In genomic region chr7:53306846-53307245, GRCh38 we compare ENCODE assay signal across 31 cellular contexts.
"Had no signal": no experiment of that assay in that cellular context is flagged by ENCODE, and none has a peak within 500 bp of the region (broad histone marks: within the 10 kb centered on the region; RNA-seq: fewer than 3 reads in every experiment).

No MANE protein-coding gene starts in this region.

- H3K27ac Mint-ChIP-seq: activated CD8-positive, alpha-beta T cell treated with anti-CD3 and anti-CD28 coated beads for 36 hours; activated naive CD8-positive, alpha-beta T cell; activated T-helper 17 cell treated with anti-CD3 and anti-CD28 coated beads, Interleukin-2, amount 50 U/mL, for 72 hours; effector memory CD8-positive, alpha-beta T cell; WTC11 had no signal

- FAIRE-seq: astrocyte, colon, TTC549 had no signal

- H3K27ac ChIP-seq: brain microvascular endothelial cell, epithelial cell of prostate, esophagus squamous epithelium, gastroesophageal sphincter, heart right ventricle, VCaP had no signal

- H3K27me3 ChIP-seq: brain microvascular endothelial cell, esophagus squamous epithelium, gastroesophageal sphincter, heart right ventricle had no signal

- H3K9me3 ChIP-seq: esophagus squamous epithelium, gastroesophageal sphincter, heart right ventricle had no signal

- H3K4me3 Mint-ChIP-seq: activated CD8-positive, alpha-beta T cell treated with anti-CD3 and anti-CD28 coated beads for 36 hours; activated naive CD8-positive, alpha-beta T cell; activated T-cell treated with anti-CD3 and anti-CD28 coated beads, Interleukin-2, amount 50 U/mL, for 4 hours; activated T-helper 17 cell treated with anti-CD3 and anti-CD28 coated beads, Interleukin-2, amount 50 U/mL, for 72 hours; effector memory CD8-positive, alpha-beta T cell; WTC11 had no signal

- H3K36me3 Mint-ChIP-seq: activated naive CD8-positive, alpha-beta T cell; WTC11 had no signal

- ATAC-seq: activated CD8-positive, alpha-beta T cell treated with anti-CD3 and anti-CD28 coated beads for 36 hours; activated T-cell treated with anti-CD3 and anti-CD28 coated beads, Interleukin-2, amount 50 U/mL, for 4 hours; activated T-helper 17 cell treated with anti-CD3 and anti-CD28 coated beads, Interleukin-2, amount 50 U/mL, for 72 hours; effector memory CD8-positive, alpha-beta T cell; gastroesophageal sphincter; heart right ventricle; WTC11 had no signal

- H3K36me3 ChIP-seq: brain microvascular endothelial cell, esophagus squamous epithelium, gastroesophageal sphincter, heart right ventricle had no signal

- DNase-seq: activated CD4-positive, alpha-beta T cell treated with anti-CD3 and anti-CD28 coated beads for 48 hours; activated CD4-positive, alpha-beta T cell treated with anti-CD3 and anti-CD28 coated beads, Interleukin-2, amount 50 U/mL, for 1 hour; activated CD4-positive, alpha-beta T cell treated with anti-CD3 and anti-CD28 coated beads, Interleukin-2, amount 50 U/mL, for 48 hours; activated CD8-positive, alpha-beta memory T cell treated with anti-CD3 and anti-CD28 coated beads for 24 hours; activated CD8-positive, alpha-beta T cell treated with anti-CD3 and anti-CD28 coated beads for 36 hours; activated effector memory CD4-positive, alpha-beta T cell treated with Interleukin-2 at 50 U/mL for 16 hours; activated gamma-delta T cell treated with Interleukin-2 at 50 U/mL for 16 hours; activated naive CD4-positive, alpha-beta T cell treated with anti-CD3 and anti-CD28 coated beads, Interleukin-2, amount 50 U/mL, for 16 hours; activated naive CD4-positive, alpha-beta T cell treated with Interleukin-2 at 50 U/mL for 16 hours; activated T-cell treated with anti-CD3 and anti-CD28 coated beads, Interleukin-2, amount 50 U/mL, for 4 hours; amniotic stem cell; anterior cingulate cortex; brain microvascular endothelial cell; caudate nucleus; cortex of kidney; dermis blood vessel endothelial cell; effector CD4-positive, alpha-beta T cell; effector memory CD8-positive, alpha-beta T cell; esophagus squamous epithelium; foreskin melanocyte; heart right ventricle; T-helper 2 cell had no signal

- H3K4me1 ChIP-seq: esophagus squamous epithelium, gastroesophageal sphincter, heart right ventricle had no signal

- H3K4me3 ChIP-seq: esophagus squamous epithelium, gastroesophageal sphincter, heart right ventricle had no signal

- H3K4me1 Mint-ChIP-seq: activated T-helper 17 cell treated with anti-CD3 and anti-CD28 coated beads, Interleukin-2, amount 50 U/mL, for 72 hours had no signal

- H3K27me3 Mint-ChIP-seq: activated CD8-positive, alpha-beta T cell treated with anti-CD3 and anti-CD28 coated beads for 36 hours; activated naive CD8-positive, alpha-beta T cell; activated T-helper 17 cell treated with anti-CD3 and anti-CD28 coated beads, Interleukin-2, amount 50 U/mL, for 72 hours; effector memory CD8-positive, alpha-beta T cell had no signal
